In genomic region chr12:132888852-132889251, GRCh38 we compare ENCODE assay signal across 16 cellular contexts. TPM values are rescaled to one million over a fixed set of nuclear protein-coding genes. Genes with fewer than 3 reads are reported as not detected.
A peak's percentile ranks its signal among the peaks of the same experiment; 100 is the strongest.
DNase-seq lines count a peak whose midpoint lies in the region; ATAC-seq and TF ChIP-seq lines count a peak whose summit lies in the region.
"Had no signal": no experiment of that assay in that cellular context is flagged by ENCODE, and none has a peak within 500 bp of the region (broad histone marks: within the 10 kb centered on the region; RNA-seq: fewer than 3 reads in every experiment).

No MANE protein-coding gene starts in this region.

- peak overlapping the region; percentile 97 for H3K27ac ChIP-seq in CD4-positive, alpha-beta memory T cell (ENCODE audit: low read depth, low read length)
- peak overlapping the region; percentile 91 for H3K27ac ChIP-seq in HUES64 (ENCODE audit: low read depth, low read length)
- H3K27ac ChIP-seq in tibial artery = no peak overlapping the region

- H3K4me1 ChIP-seq in CD4-positive, alpha-beta memory T cell (ENCODE audit: insufficient read depth, low read length) = peaks cover 24% of the 10 kb centered on the region
- H3K4me1 ChIP-seq in HUES64 (ENCODE audit: insufficient read depth, low read length) (peaks cover 13% of the 10 kb centered on the region), tibial artery (peaks cover 0 to 19% (median 7%) of the 10 kb centered on the region in 4 donors)

- POLR2A ChIA-PET in CD4-positive, alpha-beta memory T cell (lab: Charles Lee; ENCODE audit: partially characterized antibody) = no interaction called here

- H3K9me3 ChIP-seq in CD4-positive, alpha-beta memory T cell (ENCODE audit: control insufficient read depth in 1 of 2, low read length in 2 of 2) = no peaks in the 10 kb centered on the region
- H3K9me3 ChIP-seq in HUES64 (ENCODE audit: insufficient read depth, low read depth, low read length) (no peaks in the 10 kb centered on the region), tibial artery (no peaks in the 10 kb centered on the region)
- H3K9me3 ChIP-seq: body of pancreas, pancreas, testis had no signal

- H3K4me1 Mint-ChIP-seq in CD4-positive, alpha-beta memory T cell = peaks cover 7 to 37% (median 23%) of the 10 kb centered on the region in 4 donors
- H3K4me1 Mint-ChIP-seq in chondrocyte (ENCODE audit: low read depth) (peaks cover 19% of the 10 kb centered on the region), nephron (peaks cover 5% of the 10 kb centered on the region)

- peaks cover 10 to 24% of the 10 kb centered on the region in 2 donors for H3K36me3 Mint-ChIP-seq in CD4-positive, alpha-beta memory T cell
- H3K36me3 Mint-ChIP-seq in chondrocyte (ENCODE audit: low read depth) = peaks cover 22% of the 10 kb centered on the region
- H3K36me3 Mint-ChIP-seq in nephron (ENCODE audit: low read depth) = peaks cover 39% of the 10 kb centered on the region

- peak overlapping the region; percentile 32 to 98 (median 66) for H3K4me3 Mint-ChIP-seq in CD4-positive, alpha-beta memory T cell
- H3K4me3 Mint-ChIP-seq in chondrocyte (ENCODE audit: unreplicated experiment) (peak overlapping the region; percentile 33), nephron (peak overlapping the region; percentile 73 to 98 (median 79))

- H3K9ac ChIP-seq in HUES64 (ENCODE audit: low read depth, low read length) = peak overlapping the region; percentile 93

- H3K36me3 ChIP-seq in CD4-positive, alpha-beta memory T cell (ENCODE audit: insufficient read depth, low read length) = no peaks in the 10 kb centered on the region
- H3K36me3 ChIP-seq in HUES64 (ENCODE audit: insufficient read depth, low read length) (peaks cover 8% of the 10 kb centered on the region), tibial artery (peaks cover 0 to 13% (median under 1%) of the 10 kb centered on the region in 3 donors)
- H3K36me3 ChIP-seq: pancreas had no signal

- CTCF ChIA-PET in CD4-positive, alpha-beta memory T cell (lab: Charles Lee; ENCODE audit: partially characterized antibody) = interaction anchor here (1.2 kb wide), 1 partner anchor 16 kb away, joined by 4 read pairs; no protein-coding TSS in a partner anchor

- peak overlapping the region; percentile 30 to 100 (median 91) for H3K27ac Mint-ChIP-seq in CD4-positive, alpha-beta memory T cell
- H3K27ac Mint-ChIP-seq in chondrocyte (ENCODE audit: unreplicated experiment) (peak overlapping the region; percentile 27), nephron (peak overlapping the region; percentile 70 to 99 (median 83))

- no peaks in the 10 kb centered on the region for H3K27me3 ChIP-seq in CD4-positive, alpha-beta memory T cell (ENCODE audit: insufficient read depth, low read length)
- H3K27me3 ChIP-seq in HUES64 (ENCODE audit: insufficient read depth, low read length) (no peaks in the 10 kb centered on the region), tibial artery (no peaks in the 10 kb centered on the region)
- H3K27me3 ChIP-seq: body of pancreas, pancreas, testis had no signal

- TF ChIP-seq CTCF in chondrocyte (IDR thresholded peaks at IDR 0.05) = no peak
- TF ChIP-seq CTCF in nephron (IDR thresholded peaks at IDR 0.05; ENCODE audit: unreplicated experiment in 3 of 3) = no peak
- no peak for TF ChIP-seq CTCF in tibial artery (IDR thresholded peaks at IDR 0.05)

- H3K27me3 Mint-ChIP-seq in CD4-positive, alpha-beta memory T cell = no peaks in the 10 kb centered on the region
- no peaks in the 10 kb centered on the region for H3K27me3 Mint-ChIP-seq in chondrocyte (ENCODE audit: low read depth)
- peaks cover 21% of the 10 kb centered on the region for H3K27me3 Mint-ChIP-seq in nephron (ENCODE audit: low read depth)

- no peak for DNase-seq in CD4-positive, alpha-beta memory T cell
- no peak for DNase-seq in chondrocyte (ENCODE audit: low spot score)
- DNase-seq in NCI-H2029 treated with DMSO at 0.1 percent for 48 hours (lab: John Stamatoyannopoulos, UW) = no peak
- DNase-seq in stimulated activated CD4-positive, alpha-beta T cell treated with anti-CD3 and anti-CD28 coated beads, Interleukin-4, amount 100 ng/mL, for 24 hours = no peak
- no peak for DNase-seq in tibial artery
- DNase-seq: activated CD4-positive, alpha-beta T cell treated with anti-CD3 and anti-CD28 coated beads for 1 hour; body of pancreas; Calu3; islet precursor cell; NCI-H1092 treated with DMSO at 0.1 percent for 48 hours; pancreas; SIG-M5; testis had no signal

- intact Hi-C loops in CD4-positive, alpha-beta memory T cell (cut with micrococcal nuclease) = loop anchor here (5.0 to 10.0 kb wide), 3 partner anchors 148 to 204 kb away; partner anchors contain the start of genes PGAM5, POLE, PXMP2 and ZNF84
- intact Hi-C loops in tibial artery (cut with DNase I; ENCODE audit: low total_unique reads) = no loop called here

- WGBS in HUES64 = 14% methylated on average over 6 of the region's 6 CpGs

- no peaks in the 10 kb centered on the region for H3K9me3 Mint-ChIP-seq in CD4-positive, alpha-beta memory T cell
- H3K9me3 Mint-ChIP-seq in chondrocyte (ENCODE audit: low read depth) (peaks cover 11% of the 10 kb centered on the region), nephron (peaks cover 39% of the 10 kb centered on the region)

- ATAC-seq in HG02798 (IDR thresholded peaks at IDR 0.05; ENCODE audit: poor library complexity, unreplicated experiment) = no peak

- H3K4me3 ChIP-seq in CD4-positive, alpha-beta memory T cell (ENCODE audit: low read length in 2 of 2) = no peak overlapping the region
- peak overlapping the region; percentile 80 for H3K4me3 ChIP-seq in HUES64 (ENCODE audit: low read length)
- peak overlapping the region in 1 of 2 donors; percentile 66 for H3K4me3 ChIP-seq in tibial artery

RNA-seq across cellular contexts. Expression of gene CHFR, which starts 1.4 kb away (rescaled TPM):
- 10 to 100 TPM; 67.6 to 79.4 TPM for total RNA-seq in CD4-positive, alpha-beta memory T cell
- polyA plus RNA-seq in CD4-positive, alpha-beta memory T cell = 10 to 100 TPM; 31.6 to 33.6 TPM
- 28.7 TPM for polyA plus RNA-seq in HUES64 (2013, experiment 1 of 2)
- polyA plus RNA-seq in HUES64 (2013, experiment 2 of 2) = 29.5 TPM
- total RNA-seq in chondrocyte = 49.6 to 58.9 TPM (median 56.2 TPM) in 3 replicates

Comparison
In these comparisons a context has a peak if more than half of its experiments do, and no peak if none do; other contexts are left out.
1. H3K27ac ChIP-seq: peak in CD4-positive, alpha-beta memory T cell (single experiment) and HUES64 (single experiment); none in tibial artery (0 of 2).
2. H3K27ac Mint-ChIP-seq: peak in every context shown above with its lines; median percentile 91 in CD4-positive, alpha-beta memory T cell; 83 in nephron; 27 in chondrocyte.
3. Peak in every context shown above with its lines, with median percentiles within 50 percentile points of each other: H3K4me3 Mint-ChIP-seq.